ENCODE assay signal across 14 cellular contexts in the genomic region with DNA sequence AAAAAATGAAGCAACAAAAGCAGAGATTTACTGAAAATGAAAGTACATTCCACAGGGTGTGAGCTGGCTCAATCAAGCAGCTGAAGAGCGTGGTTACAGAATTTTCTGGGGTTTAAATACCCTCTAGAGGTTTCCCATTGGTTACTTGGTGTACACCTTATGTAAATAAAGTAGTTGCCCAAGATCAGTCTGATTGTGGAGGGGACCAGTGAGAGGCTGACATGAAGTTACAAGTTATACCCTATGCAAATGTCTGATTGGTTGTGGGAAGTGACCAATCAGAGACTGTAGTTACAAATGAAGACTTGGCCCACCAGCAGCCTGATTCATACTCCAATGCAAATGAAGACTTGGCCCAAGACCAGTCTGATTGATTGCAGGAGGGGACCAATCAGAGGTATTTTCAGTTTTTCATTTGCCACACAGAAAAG. TPM values are rescaled to one million over a fixed set of nuclear protein-coding genes. Genes with fewer than 3 reads are reported as not detected.
A peak's percentile ranks its signal among the peaks of the same experiment; 100 is the strongest.
DNase-seq lines count a peak whose midpoint lies in the region; FAIRE-seq and TF ChIP-seq lines count a peak whose summit lies in the region.
"Had no signal": no experiment of that assay in that cellular context is flagged by ENCODE, and none has a peak within 500 bp of the region (broad histone marks: within the 10 kb centered on the region; RNA-seq: fewer than 3 reads in every experiment).

No MANE protein-coding gene starts in this region.

- POLR2A ChIA-PET in GM10248 (lab: Yijun Ruan, JAX) = no interaction called here

- CTCF ChIA-PET in GM10248 (lab: Yijun Ruan, JAX) = interaction anchor here (0.6 kb wide), 1 partner anchor 20 kb away, joined by 3 read pairs; no protein-coding TSS in a partner anchor

- FAIRE-seq in GM12892 (lab: Jason Lieb, UNC) = peak; percentile 24
- FAIRE-seq: colon had no signal

- TF ChIP-seq CTCF in NB4 (IDR thresholded peaks at IDR 0.05; ENCODE audit: low read depth, low read length) = no peak
- TF ChIP-seq CTCF in GM10248 (IDR thresholded peaks at IDR 0.05; ENCODE audit: control extremely low read depth, extremely low read depth, low read depth, missing control alignments) = no peak

- H3K27ac ChIP-seq in epithelial cell of prostate = peak overlapping the region; percentile 75
- H3K27ac ChIP-seq: VCaP had no signal

- no peak overlapping the region for H3K4me3 ChIP-seq in NB4 (ENCODE audit: low read depth, low read length)
- H3K4me3 ChIP-seq: HAP-1 had no signal

- no peak for TF ChIP-seq POLR2A in GM12892 (IDR thresholded peaks at IDR 0.05; ENCODE audit: low read depth, low read length)
- TF ChIP-seq POLR2A in NB4 (IDR thresholded peaks at IDR 0.05; ENCODE audit: extremely low read depth, insufficient read length) = no peak

- no peak for DNase-seq in GM12892 (ENCODE audit: insufficient read length)
- DNase-seq in NB4 (ENCODE audit: low read depth) = peak; percentile 27
- peak; percentile 99 for DNase-seq in epithelial cell of prostate (ENCODE audit: low read depth, low spot score)
- peak; percentile 93 for DNase-seq in renal cortical epithelial cell (ENCODE audit: low read depth)
- no peak for DNase-seq in GM10248 (ENCODE audit: extremely low spot score)
- no peak for DNase-seq in DMS153 (lab: John Stamatoyannopoulos, UW)
- DNase-seq in pons (ENCODE audit: low spot score) = no peak
- DNase-seq: naive thymus-derived CD8-positive, alpha-beta T cell; NCI-H2029 treated with DMSO at 0.1 percent for 48 hours; stimulated activated CD4-positive, alpha-beta T cell treated with anti-CD3 and anti-CD28 coated beads, Interleukin-12 subunit alpha, Interleukin-12 subunit beta, amount 100 ng/mL, for 4 hours; stimulated activated naive CD4-positive, alpha-beta T cell had no signal

RNA-seq across cellular contexts. Expression of a gene that starts 30.0 kb away (rescaled TPM):
- 7.1 TPM for polyA plus RNA-seq in GM12892 (2012; ENCODE audit: missing spikeins)
- total RNA-seq in renal cortical epithelial cell = 8.7 and 37.5 TPM in 2 replicates

Comparison
In these comparisons a context has a peak if more than half of its experiments do, and no peak if none do; other contexts are left out.
1. DNase-seq: peak in NB4 (single experiment), epithelial cell of prostate (single experiment) and renal cortical epithelial cell (single experiment); none in GM12892 (single experiment), GM10248 (single experiment), DMS153 (single experiment) and pons (single experiment).